Comparison of ENCODE assay signal across 8 cellular contexts in the genomic region with DNA sequence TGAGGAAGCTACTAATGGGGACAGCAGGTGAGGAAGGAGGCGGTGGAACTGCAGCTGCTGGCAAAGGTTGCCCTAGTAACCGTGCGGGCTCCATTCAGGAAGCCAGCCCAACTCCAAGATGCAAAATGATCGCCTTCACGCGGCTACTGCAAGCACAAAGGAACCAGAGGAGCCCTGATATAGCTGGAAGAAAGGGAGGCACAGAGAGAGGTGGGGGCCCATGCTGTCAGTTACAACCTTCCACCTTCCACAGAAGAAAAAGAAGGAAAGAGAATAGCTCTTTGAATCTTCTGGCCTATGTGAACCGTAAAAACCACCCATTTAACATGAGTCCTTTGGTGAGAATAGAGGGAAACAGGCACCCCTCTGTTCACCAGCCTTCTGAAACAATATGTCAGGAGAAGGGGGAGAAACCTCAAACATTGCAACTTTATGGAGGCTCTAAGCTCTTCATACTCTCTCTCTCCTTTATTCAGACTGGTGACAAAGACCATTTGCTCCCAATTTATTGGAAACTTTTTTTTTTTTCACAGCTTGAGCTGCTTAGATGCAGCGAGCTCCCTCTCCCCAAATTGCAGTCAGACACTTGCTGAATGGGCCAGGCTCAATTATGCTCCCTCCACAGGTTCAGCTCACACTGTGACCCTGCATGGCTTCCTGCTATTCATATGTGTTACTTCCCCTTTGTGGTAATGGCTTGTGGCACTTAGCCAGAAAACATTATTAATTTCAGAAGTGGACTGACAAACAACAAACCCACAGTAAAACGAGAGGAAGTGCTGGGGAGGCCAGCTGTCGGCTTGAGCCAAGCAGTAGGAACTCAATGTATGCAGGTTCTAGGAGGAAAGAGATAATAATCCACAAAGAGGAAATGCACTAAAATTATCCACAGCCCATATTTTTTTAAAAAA. TPM values are rescaled to one million over a fixed set of nuclear protein-coding genes. Genes with fewer than 3 reads are reported as not detected.
DNase-seq lines count a peak whose midpoint lies in the region; ATAC-seq and TF ChIP-seq lines count a peak whose summit lies in the region.

No MANE protein-coding gene starts in this region.

- ATAC-seq in GM18511 (IDR thresholded peaks at IDR 0.05; ENCODE audit: unreplicated experiment) = peak; percentile 98
- peak; percentile 98 for ATAC-seq in HG02884 (IDR thresholded peaks at IDR 0.05; ENCODE audit: unreplicated experiment)
- peak; percentile 33 to 66 (median 51) for ATAC-seq in T-cell (replicated peaks in 1 of 4)

- H3K4me3 Mint-ChIP-seq in T-cell (peak overlapping the region; percentile 58 to 76 (median 69)), endodermal cell (peak overlapping the region; percentile 98)

- intact Hi-C loops in A673 (cut with micrococcal nuclease; ENCODE audit: unreplicated experiment) = loop anchor here (1.0 to 2.0 kb wide), 5 partner anchors 67 to 295 kb away; a partner anchor contains a TSS

- peak overlapping the region; percentile 97 for H3K27ac ChIP-seq in A673 (ENCODE audit: low read depth, low read length, poor library complexity, severe bottlenecking)
- peak overlapping the region; percentile 97 for H3K27ac ChIP-seq in endodermal cell (ENCODE audit: low read depth, low read length)
- peak overlapping the region; percentile 38 to 56 for H3K27ac ChIP-seq in mucosa of rectum (ENCODE audit: low read depth in 2 of 2, low read length in 2 of 2)

- no TSS peak for BruUV-seq in A673 (replicated peaks; lab: Mats Ljungman, UMichigan)

- CTCF ChIA-PET in A673 (lab: Charles Lee) (interaction anchor here (0.7 to 1.4 kb wide), 4 partner anchors 12 to 327 kb away, joined by 3 to 7 read pairs (median 4); no protein-coding TSS in a partner anchor), T-cell (lab: Charles Lee) (interaction anchor here (0.5 to 1.0 kb wide), 9 partner anchors 53 to 609 kb away, joined by 3 to 4 read pairs (median 3); no protein-coding TSS in a partner anchor)

- WGBS in endodermal cell (ENCODE audit: insufficient coverage in 1 of 2, insufficient read length in 1 of 2), 2 experiments = 4 to 11% methylated on average over 7 to 10 of the region's 10 CpGs

- no peaks in the 10 kb centered on the region for H3K9me3 ChIP-seq in A673 (ENCODE audit: low read depth, low read length, poor library complexity, severe bottlenecking)
- H3K9me3 ChIP-seq in endodermal cell (ENCODE audit: control insufficient read depth, low read length) = no peaks in the 10 kb centered on the region
- H3K9me3 ChIP-seq in mucosa of rectum (ENCODE audit: control insufficient read depth in 2 of 2, low read length in 2 of 2) = no peaks in the 10 kb centered on the region

- TF ChIP-seq CTCF in A673 (conservative IDR thresholded peaks at IDR 0.05; ENCODE audit: low read depth, low read length) = no peak
- TF ChIP-seq CTCF in endodermal cell (conservative IDR thresholded peaks at IDR 0.05) = no peak

- peak overlapping the region; percentile 11 for H3K4me3 ChIP-seq in A673 (ENCODE audit: low read depth, low read length, poor library complexity, severe bottlenecking)
- H3K4me3 ChIP-seq in endodermal cell (ENCODE audit: low read length) = peak overlapping the region; percentile 72
- peak overlapping the region in 1 of 2 donors; percentile 49 for H3K4me3 ChIP-seq in mucosa of rectum (ENCODE audit: low read length in 2 of 2)

- POLR2A ChIA-PET in A673 (lab: Charles Lee; ENCODE audit: low non-redundant PET) (interaction anchor here (0.5 to 1.7 kb wide), 9 partner anchors 12 to 120 kb away, joined by 3 to 21 read pairs (median 4); no protein-coding TSS in a partner anchor), T-cell (lab: Charles Lee) (interaction anchor here in 1 of 2 donors (0.6 to 0.7 kb wide), 3 partner anchors 18 to 191 kb away, joined by 5 to 8 read pairs (median 5); no protein-coding TSS in a partner anchor)

- H3K36me3 ChIP-seq in A673 (ENCODE audit: insufficient read depth, low read length, poor library complexity, severe bottlenecking) (peaks cover 42% of the 10 kb centered on the region), endodermal cell (ENCODE audit: control insufficient read depth, insufficient read depth, low read length) (peaks cover 37% of the 10 kb centered on the region), mucosa of rectum (ENCODE audit: control insufficient read depth in 2 of 2, insufficient read depth in 2 of 2, low read length in 2 of 2) (peaks cover 9 to 15% of the 10 kb centered on the region in 2 donors)

- H3K27me3 ChIP-seq in A673 (replicated peaks; ENCODE audit: insufficient read depth, low read depth, low read length, poor library complexity) (no peaks in the 10 kb centered on the region), endodermal cell (ENCODE audit: control insufficient read depth, insufficient read depth, low read length, poor library complexity, severe bottlenecking) (no peaks in the 10 kb centered on the region), mucosa of rectum (ENCODE audit: control insufficient read depth in 2 of 2, insufficient read depth in 2 of 2, low read length in 2 of 2) (no peaks in the 10 kb centered on the region)

- H3K4me1 Mint-ChIP-seq in T-cell (peaks cover 39 to 61% (median 42%) of the 10 kb centered on the region in 3 donors), endodermal cell (peaks cover 67% of the 10 kb centered on the region)

- no peaks in the 10 kb centered on the region for H3K9me3 Mint-ChIP-seq in T-cell
- no peaks in the 10 kb centered on the region for H3K9me3 Mint-ChIP-seq in endodermal cell

- H3K27ac Mint-ChIP-seq in T-cell (peak overlapping the region in 1 of 2 donors; percentile 10), endodermal cell (peak overlapping the region; percentile 59)

- DNase-seq in A673 (ENCODE audit: low spot score) = peak; percentile 99
- peak; percentile 84 for DNase-seq in NCI-H128 (lab: John Stamatoyannopoulos, UW; ENCODE audit: unreplicated experiment)
- peak in 23 of 34 experiments; percentile 2 to 56 (median 20) for DNase-seq in T-cell
- DNase-seq in endodermal cell = peak; percentile 96
- DNase-seq in HK-2 (ENCODE audit: unreplicated experiment) = no peak

- H3K4me1 ChIP-seq in A673 (ENCODE audit: insufficient read depth, low read length, poor library complexity, severe bottlenecking) (peaks cover 47% of the 10 kb centered on the region), endodermal cell (ENCODE audit: control insufficient read depth, insufficient read depth, low read length) (peaks cover 16% of the 10 kb centered on the region), mucosa of rectum (ENCODE audit: control insufficient read depth in 2 of 2, insufficient read depth in 2 of 2, low read length in 2 of 2) (peaks cover 28 to 31% of the 10 kb centered on the region in 2 donors)

- peak overlapping the region; percentile 35 for H3K9ac ChIP-seq in endodermal cell (ENCODE audit: extremely low read depth, low read length, poor library complexity, severe bottlenecking)
- H3K9ac ChIP-seq in mucosa of rectum (ENCODE audit: low read depth in 1 of 2, low read length in 2 of 2) = no peak overlapping the region

- H3K36me3 Mint-ChIP-seq in T-cell = no peaks in the 10 kb centered on the region
- peaks cover 41% of the 10 kb centered on the region for H3K36me3 Mint-ChIP-seq in endodermal cell (ENCODE audit: low read depth)

- H3K27me3 Mint-ChIP-seq in T-cell = no peaks in the 10 kb centered on the region
- H3K27me3 Mint-ChIP-seq in endodermal cell (ENCODE audit: insufficient read depth) = peaks cover 2% of the 10 kb centered on the region

RNA-seq across cellular contexts. Expression of a gene that starts 6.2 kb away (rescaled TPM):
- total RNA-seq in A673 (2021) (207 and 226 TPM in 2 replicates), T-cell (10 to 100 TPM in 1 of 5 donors, 1 to 10 TPM in 4; 2.7 to 13.7 (median 3.1) TPM), endodermal cell (100 to 1,000 TPM in 1 of 2 donors, 10 to 100 TPM in 1; 85.9 to 123 TPM)
- polyA plus RNA-seq in endodermal cell (2013, experiment 1 of 2) = 98.6 TPM
- polyA plus RNA-seq in endodermal cell (2013, experiment 2 of 2) = 99.0 TPM

Comparison
In these comparisons a context has a peak if more than half of its experiments do, and no peak if none do; other contexts are left out.
1. H3K27ac ChIP-seq: peak in every context shown above with its lines; median percentile 97 in A673; 97 in endodermal cell; 47 in mucosa of rectum.
2. RNA of a gene that starts 6.2 kb away (total RNA-seq): 207 to 226 TPM in A673 and 85.9 to 123 TPM in endodermal cell; 2.7 to 13.7 TPM in T-cell; every median in the first group is over 4 times any median in the second.
3. Peak in every context shown above with its lines, with median percentiles within 50 percentile points of each other: ATAC-seq.